Comparison of ENCODE assay signal across 28 cellular contexts in the genomic region with DNA sequence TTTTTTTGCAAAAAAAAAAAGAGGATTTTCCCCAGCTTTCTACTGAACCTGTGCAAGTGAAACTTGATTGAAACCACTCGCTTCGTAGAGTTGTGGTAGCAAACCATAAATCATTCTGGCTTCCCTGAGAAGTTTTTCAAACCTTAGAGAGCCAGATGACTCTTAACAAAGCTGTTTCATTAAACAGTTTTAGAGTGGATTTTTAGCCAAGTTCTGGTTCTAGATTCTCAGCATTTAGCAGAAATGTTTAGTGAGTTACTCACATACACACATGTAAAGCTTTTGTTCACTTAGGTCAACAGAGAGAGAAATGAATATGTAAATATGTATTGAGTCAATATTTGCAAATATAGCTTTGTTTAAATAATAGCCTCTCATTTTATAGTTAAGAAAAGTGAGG. TPM values are rescaled to one million over a fixed set of nuclear protein-coding genes. Genes with fewer than 3 reads are reported as not detected.
"Had no signal": no experiment of that assay in that cellular context is flagged by ENCODE, and none has a peak within 500 bp of the region (broad histone marks: within the 10 kb centered on the region; RNA-seq: fewer than 3 reads in every experiment).

No MANE protein-coding gene starts in this region.

- ATAC-seq: activated T-cell treated with anti-CD3 and anti-CD28 coated beads, Interleukin-2, amount 50 U/mL, for 4 hours; gastrocnemius medialis; stimulated activated naive B cell treated with anti-CD40 and anti-IgM and Interleukin-4, amounts not matched to agents 10 μg/mL and 1 μg/mL and 100 μg/mL, for 72 hours had no signal

- H3K27ac Mint-ChIP-seq: activated T-helper 2 cell treated with anti-CD3 and anti-CD28 coated beads, Interferon-gamma antibody, Interleukin-2, Interleukin-4, amounts not matched to agents 10 μg/mL and 5 μg/mL and 100 μg/mL, durations not matched to agents 14 hours and 24 hours and 36 hours; memory B cell; nephron; stimulated activated naive B cell treated with anti-CD40 and anti-IgM and Interleukin-4, amounts not matched to agents 10 μg/mL and 1 μg/mL and 100 μg/mL, for 72 hours; type B pancreatic cell had no signal

- H3K4me1 Mint-ChIP-seq: nephron had no signal

- H3K27ac ChIP-seq: breast epithelium, coronary artery, esophagus muscularis mucosa, gastrocnemius medialis, neutrophil, ovary, prostate gland, vagina had no signal

- H3K4me1 ChIP-seq: breast epithelium, esophagus muscularis mucosa, gastrocnemius medialis, prostate gland, vagina had no signal

- H3K36me3 ChIP-seq: breast epithelium, esophagus muscularis mucosa, gastrocnemius medialis, neutrophil, ovary, prostate gland, vagina had no signal

- H3K4me3 Mint-ChIP-seq: activated naive CD8-positive, alpha-beta T cell treated with anti-CD3 and anti-CD28 coated beads for 36 hours; activated T-cell treated with anti-CD3 and anti-CD28 coated beads, Interleukin-2, amount 50 U/mL, for 4 hours; memory B cell; nephron; stimulated activated naive B cell treated with anti-CD40 and anti-IgM and Interleukin-4, amounts not matched to agents 10 μg/mL and 1 μg/mL and 100 μg/mL, for 72 hours; type B pancreatic cell had no signal

- H3K4me3 ChIP-seq: breast epithelium, coronary artery, esophagus muscularis mucosa, gastrocnemius medialis, ovary, prostate gland, vagina had no signal

- H3K36me3 Mint-ChIP-seq: type B pancreatic cell had no signal

- H3K27me3 ChIP-seq: breast epithelium, esophagus muscularis mucosa, gastrocnemius medialis, neutrophil, ovary, vagina had no signal

- FAIRE-seq: astrocyte, islet of Langerhans had no signal

- H3K9me3 ChIP-seq: gastrocnemius medialis, neutrophil, ovary, prostate gland, vagina had no signal

- DNase-seq: activated CD4-positive, alpha-beta T cell treated with anti-CD3 and anti-CD28 coated beads for 4 hours; activated CD4-positive, alpha-beta T cell treated with anti-CD3 and anti-CD28 coated beads, Interleukin-2, amount 50 U/mL, for 48 hours; activated CD4-positive, CD25-positive, alpha-beta regulatory T cell; activated CD8-positive, alpha-beta memory T cell treated with anti-CD3 and anti-CD28 coated beads, Interleukin-2, amount 50 U/mL, for 48 hours; activated naive CD4-positive, alpha-beta T cell; activated naive CD8-positive, alpha-beta T cell treated with anti-CD3 and anti-CD28 coated beads for 36 hours; activated T-cell treated with anti-CD3 and anti-CD28 coated beads, Interleukin-2, amount 50 U/mL, for 4 hours; cerebellar nuclear complex; gastrocnemius medialis; hypothalamus; ovary; stimulated activated CD4-positive, alpha-beta T cell treated with anti-CD3 and anti-CD28 coated beads, Interleukin-2, amount 100 ng/mL, for 48 hours; stimulated activated CD8-positive, alpha-beta memory T cell treated with anti-CD3 and anti-CD28 coated beads, Interleukin-4, amount 100 ng/mL, for 48 hours; stimulated activated naive B cell treated with anti-CD40 and anti-IgM and Interleukin-4, amounts not matched to agents 10 μg/mL and 1 μg/mL and 100 μg/mL, for 72 hours had no signal

RNA-seq across cellular contexts. Expression of a gene that starts 18.1 kb away (rescaled TPM):
- total RNA-seq: activated naive CD8-positive, alpha-beta T cell treated with anti-CD3 and anti-CD28 coated beads for 36 hours; activated T-cell treated with anti-CD3 and anti-CD28 coated beads, Interleukin-2, amount 50 U/mL, for 4 hours; activated T-helper 2 cell treated with anti-CD3 and anti-CD28 coated beads, Interferon-gamma antibody, Interleukin-2, Interleukin-4, amounts not matched to agents 10 μg/mL and 5 μg/mL and 100 μg/mL, durations not matched to agents 14 hours and 24 hours and 36 hours; astrocyte; breast epithelium; temporal lobe; vagina had no signal
- polyA plus RNA-seq: liver had no signal
